ENCODE assay signal across 20 cellular contexts in genomic region chr12:43106355-43106754, GRCh38.
"Had no signal": no experiment of that assay in that cellular context is flagged by ENCODE, and none has a peak within 500 bp of the region (broad histone marks: within the 10 kb centered on the region; RNA-seq: fewer than 3 reads in every experiment).

No MANE protein-coding gene starts in this region.

- H3K27me3 ChIP-seq: adrenal gland, breast epithelium had no signal

- DNase-seq: activated CD4-positive, alpha-beta T cell treated with anti-CD3 and anti-CD28 coated beads for 4 hours; activated CD8-positive, alpha-beta memory T cell treated with anti-CD3 and anti-CD28 coated beads, Interleukin-2, amount 50 U/mL, for 4 hours; activated CD8-positive, alpha-beta T cell treated with anti-CD3 and anti-CD28 coated beads for 36 hours; activated naive CD4-positive, alpha-beta T cell treated with anti-CD3 and anti-CD28 coated beads, Interleukin-2, amount 50 U/mL, for 16 hours; activated naive CD8-positive, alpha-beta T cell treated with anti-CD3 and anti-CD28 coated beads, Interleukin-2, amount 10 ng/mL, durations not matched to agents 7 days and 5 days; activated T-cell treated with anti-CD3 and anti-CD28 coated beads, Interleukin-2, amount 50 U/mL, for 1 hour; adrenal gland; anterior cingulate cortex; caudate nucleus; KG1; NCI-H1105 treated with DMSO at 0.1 percent for 48 hours; NCI-H1436 treated with DMSO at 0.1 percent for 48 hours; NCI-H187; NCI-H2081; NCI-H446; SHP77; T-helper 2 cell; T1000; WERI-Rb-1 had no signal

- H3K36me3 ChIP-seq: adrenal gland, breast epithelium, WERI-Rb-1 had no signal

- H3K27ac ChIP-seq: adrenal gland, breast epithelium, WERI-Rb-1 had no signal

- H3K4me3 ChIP-seq: adrenal gland, breast epithelium had no signal

- H3K9me3 ChIP-seq: adrenal gland, breast epithelium had no signal

- H3K4me1 ChIP-seq: adrenal gland, breast epithelium had no signal
